Comparison of ENCODE assay signal across 15 cellular contexts in genomic region chr6:113647158-113647889, GRCh38.
A peak's percentile ranks its signal among the peaks of the same experiment; 100 is the strongest.
DNase-seq lines count a peak whose midpoint lies in the region; ATAC-seq and TF ChIP-seq lines count a peak whose summit lies in the region.
"Had no signal": no experiment of that assay in that cellular context is flagged by ENCODE, and none has a peak within 500 bp of the region (broad histone marks: within the 10 kb centered on the region; RNA-seq: fewer than 3 reads in every experiment).

No MANE protein-coding gene starts in this region.

- CTCF ChIA-PET in MCF 10A (lab: Yijun Ruan, JAX): interaction anchor here (0.7 kb wide), 1 partner anchor 911 kb away, joined by 3 read pairs; no protein-coding TSS in a partner anchor

- POLR2A ChIA-PET in MCF 10A (lab: Yijun Ruan, JAX): interaction anchor here (0.5 to 3.7 kb wide), 5 partner anchors 15 to 785 kb away, joined by 3 to 58 read pairs (median 5); no protein-coding TSS in a partner anchor

- intact Hi-C loops in MCF 10A (cut with micrococcal nuclease): no loop called here

- no peak overlapping the region for H3K27ac Mint-ChIP-seq in MCF 10A (ENCODE audit: low read depth, unreplicated experiment)
- H3K27ac Mint-ChIP-seq: natural killer cell had no signal

- peak; percentile 31 for ATAC-seq in GM18505 (IDR thresholded peaks at IDR 0.05; ENCODE audit: unreplicated experiment)
- ATAC-seq in GM21526 (IDR thresholded peaks at IDR 0.05; ENCODE audit: low FRiP score, unreplicated experiment): peak; percentile 32
- peak; percentile 29 for ATAC-seq in HG03460 (IDR thresholded peaks at IDR 0.05; ENCODE audit: unreplicated experiment)
- ATAC-seq in foreskin keratinocyte: no peak
- no peak for ATAC-seq in activated CD4-positive, CD25-positive, alpha-beta regulatory T cell treated with anti-CD3 and anti-CD28 coated beads, Interleukin-2, amount 50 U/mL, for 24 hours
- ATAC-seq: left cardiac atrium, natural killer cell had no signal

- no peak overlapping the region for H3K4me3 Mint-ChIP-seq in MCF 10A (ENCODE audit: unreplicated experiment)
- H3K4me3 Mint-ChIP-seq: natural killer cell had no signal

- peaks cover 9% of the 10 kb centered on the region for H3K27me3 ChIP-seq in foreskin keratinocyte

- peak overlapping the region; percentile 96 for H3K27ac ChIP-seq in foreskin keratinocyte
- H3K27ac ChIP-seq in coronary artery: no peak overlapping the region

- no peaks in the 10 kb centered on the region for H3K36me3 Mint-ChIP-seq in MCF 10A (ENCODE audit: insufficient read depth, unreplicated experiment)
- H3K36me3 Mint-ChIP-seq: natural killer cell had no signal

- DNase-seq in foreskin keratinocyte: no peak
- DNase-seq in coronary artery (ENCODE audit: low spot score): no peak
- no peak for DNase-seq in MCF 10A (ENCODE audit: unreplicated experiment)
- DNase-seq in NCI-H2107 (lab: John Stamatoyannopoulos, UW): no peak
- DNase-seq: activated CD4-positive, CD25-positive, alpha-beta regulatory T cell treated with anti-CD3 and anti-CD28 coated beads, Interleukin-2, amount 50 U/mL, for 72 hours; left cardiac atrium; natural killer cell; NCI-H2171; retina; stimulated activated CD4-positive, alpha-beta T cell treated with anti-CD3 and anti-CD28 coated beads, Interleukin-4, amount 100 ng/mL, for 4 hours; stimulated activated naive CD4-positive, alpha-beta T cell had no signal

- BruUV-seq in MCF 10A (replicated peaks; lab: Mats Ljungman, UMichigan): no TSS peak

- no peaks in the 10 kb centered on the region for H3K9me3 Mint-ChIP-seq in MCF 10A (ENCODE audit: unreplicated experiment)
- H3K9me3 Mint-ChIP-seq: natural killer cell had no signal

- H3K4me1 Mint-ChIP-seq in MCF 10A (ENCODE audit: insufficient read depth, unreplicated experiment): peaks cover 31% of the 10 kb centered on the region
- H3K4me1 Mint-ChIP-seq: natural killer cell had no signal

- TF ChIP-seq POLR2A in GM18505 (IDR thresholded peaks at IDR 0.05; ENCODE audit: borderline replicate concordance, extremely low read depth, insufficient read depth, insufficient read length): peak; percentile 26

- H3K27me3 Mint-ChIP-seq in MCF 10A (ENCODE audit: insufficient read depth, unreplicated experiment): no peaks in the 10 kb centered on the region

- no peak for TF ChIP-seq CTCF in foreskin keratinocyte (conservative IDR thresholded peaks at IDR 0.05)
- TF ChIP-seq CTCF in coronary artery (IDR thresholded peaks at IDR 0.05): no peak
- TF ChIP-seq CTCF in MCF 10A (IDR thresholded peaks at IDR 0.05; ENCODE audit: unreplicated experiment): no peak

- H3K4me1 ChIP-seq in foreskin keratinocyte: peaks cover 32% of the 10 kb centered on the region

- H3K4me3 ChIP-seq in coronary artery: no peak overlapping the region

Comparison
In these comparisons a context has a peak if more than half of its experiments do, and no peak if none do; other contexts are left out.
1. ATAC-seq: peak in GM18505 (single experiment), GM21526 (single experiment) and HG03460 (single experiment); none in foreskin keratinocyte (single experiment) and activated CD4-positive, CD25-positive, alpha-beta regulatory T cell treated with anti-CD3 and anti-CD28 coated beads, Interleukin-2, amount 50 U/mL, for 24 hours (0 of 2).